In the genomic region with DNA sequence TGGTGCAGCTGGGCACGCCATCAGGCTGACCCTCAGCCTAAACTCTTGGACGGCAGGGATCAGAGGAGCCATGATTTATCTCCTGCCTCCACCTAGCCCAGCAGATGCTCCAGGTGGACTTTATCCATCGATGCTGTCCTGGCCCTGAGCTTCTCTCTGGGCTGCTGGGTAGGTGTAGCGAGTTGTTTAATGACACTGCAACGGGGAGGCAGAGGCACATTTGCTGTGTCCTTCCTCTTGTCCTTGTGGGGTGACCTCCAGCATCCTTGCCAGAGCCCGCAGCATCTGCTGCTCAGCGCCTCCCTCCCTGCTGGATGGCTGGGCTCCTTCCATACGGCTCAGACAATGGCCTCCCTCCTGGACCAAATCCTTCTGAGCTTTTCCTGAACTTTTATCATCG, we compare ENCODE assay signal across 20 cellular contexts.
"Had no signal": no experiment of that assay in that cellular context is flagged by ENCODE, and none has a peak within 500 bp of the region (broad histone marks: within the 10 kb centered on the region; RNA-seq: fewer than 3 reads in every experiment).

No MANE protein-coding gene starts in this region.

- H3K27ac ChIP-seq: KMS-11 had no signal

- H3K9me3 ChIP-seq: SK-N-SH had no signal

- ATAC-seq: HepG2, K562 had no signal

- DNase-seq: Kasumi-1, MM.1S, NCI-H1092 treated with DMSO at 0.1 percent for 48 hours, NCI-H1436, NCI-H187, NCI-H2029, NCI-H2081 treated with DMSO at 0.1 percent for 48 hours, NCI-H2171, NCI-H226, NCI-H446, NCI-H510A, NCI-H524 treated with DMSO at 0.1 percent for 48 hours, NCI-H69, NCI-H774, RPMI8226, SHP77, SK-N-SH had no signal

- H3K4me3 ChIP-seq: K562 had no signal
